6 cellular contexts compared by ENCODE assay signal in genomic region chr5:139554264-139554663, GRCh38.
"Had no signal": no experiment of that assay in that cellular context is flagged by ENCODE, and none has a peak within 500 bp of the region (broad histone marks: within the 10 kb centered on the region; RNA-seq: fewer than 3 reads in every experiment).

No MANE protein-coding gene starts in this region.

- DNase-seq: IMR-90, KBM-7, KG1 had no signal

- H3K27ac ChIP-seq: HL-60 had no signal

- H3K36me3 Mint-ChIP-seq: IgD-negative memory B cell had no signal

- H3K4me3 ChIP-seq: K562 had no signal
